18 cellular contexts compared by ENCODE assay signal in the genomic region with DNA sequence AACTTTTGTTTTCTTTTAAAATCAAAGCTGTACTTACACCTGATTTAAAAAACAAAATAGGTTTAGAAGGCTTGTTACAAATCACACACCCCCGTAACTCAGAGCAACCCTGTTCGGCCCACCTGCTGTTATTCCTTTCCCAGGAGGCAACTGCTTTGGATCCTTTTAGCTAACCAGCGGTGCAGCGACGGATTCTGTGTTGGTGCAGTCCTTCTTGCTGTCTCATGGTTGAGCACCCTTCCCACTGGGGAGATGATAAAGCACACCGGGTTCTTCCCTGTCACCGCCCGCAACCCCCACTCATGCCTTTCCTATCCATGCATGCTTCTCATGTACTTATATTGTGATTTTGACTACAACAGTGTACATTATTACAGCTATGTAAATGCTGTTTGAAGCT. TPM values are rescaled to one million over a fixed set of nuclear protein-coding genes. Genes with fewer than 3 reads are reported as not detected.
DNase-seq lines count a peak whose midpoint lies in the region; ATAC-seq and TF ChIP-seq lines count a peak whose summit lies in the region.
"Had no signal": no experiment of that assay in that cellular context is flagged by ENCODE, and none has a peak within 500 bp of the region (broad histone marks: within the 10 kb centered on the region; RNA-seq: fewer than 3 reads in every experiment).

No MANE protein-coding gene starts in this region.

- no peak overlapping the region for H2BK12ac ChIP-seq in H9 (ENCODE audit: insufficient read length, low read depth, low read length)

- H3K27ac ChIP-seq in H9 (ENCODE audit: insufficient read length, low read depth, low read length) (no peak overlapping the region), neural progenitor cell (no peak overlapping the region)
- H3K27ac ChIP-seq: neutrophil, right lobe of liver had no signal

- no peaks in the 10 kb centered on the region for H3K9me3 ChIP-seq in H9 (ENCODE audit: control insufficient read depth, low read depth, low read length)
- H3K9me3 ChIP-seq in neural progenitor cell (ENCODE audit: low read depth): no peaks in the 10 kb centered on the region
- no peaks in the 10 kb centered on the region for H3K9me3 ChIP-seq in BE2C
- H3K9me3 ChIP-seq: neutrophil, right lobe of liver had no signal

- H3K4me1 Mint-ChIP-seq in activated CD8-positive, alpha-beta T cell treated with anti-CD3 and anti-CD28 coated beads for 36 hours (ENCODE audit: low read depth): peaks cover 17% of the 10 kb centered on the region
- peaks cover 14% of the 10 kb centered on the region for H3K4me1 Mint-ChIP-seq in activated CD8-positive, alpha-beta T cell treated with anti-CD3 and anti-CD28 coated beads, Interleukin-2, amount 10 ng/mL, durations not matched to agents 7 days and 5 days (ENCODE audit: low read depth)
- H3K4me1 Mint-ChIP-seq in H9 (peaks cover 12 to 14% of the 10 kb centered on the region in 2 experiments), chondrocyte (ENCODE audit: low read depth) (peaks cover 3% of the 10 kb centered on the region), neural progenitor cell (peaks cover 17% of the 10 kb centered on the region)

- H3K4me2 ChIP-seq in H9 (ENCODE audit: insufficient read depth, insufficient read length, low read length) (no peak overlapping the region), neural progenitor cell (no peak overlapping the region)

- no peak overlapping the region for H3K14ac ChIP-seq in H9 (ENCODE audit: insufficient read depth, low read length)

- H3K9ac ChIP-seq in H9 (ENCODE audit: extremely low read depth, insufficient read length, low read length) (no peak overlapping the region), neural progenitor cell (no peak overlapping the region)

- CTCF ChIA-PET in activated CD8-positive, alpha-beta T cell treated with anti-CD3 and anti-CD28 coated beads for 36 hours (lab: Charles Lee): interaction anchor here (0.7 to 2.6 kb wide), 23 partner anchors 9 to 244 kb away, joined by 3 to 14 read pairs (median 5); partner anchors contain the start of genes MKI67 and PTPRE
- CTCF ChIA-PET in activated CD8-positive, alpha-beta T cell treated with anti-CD3 and anti-CD28 coated beads, Interleukin-2, amount 10 ng/mL, durations not matched to agents 7 days and 5 days (lab: Charles Lee): interaction anchor here (0.7 to 3.1 kb wide), 27 partner anchors 9 to 139 kb away, joined by 3 to 19 read pairs (median 6); partner anchors contain the start of gene MKI67

- no peak overlapping the region for H2BK5ac ChIP-seq in H9 (ENCODE audit: insufficient read length, low read length)

- no peak overlapping the region for H4K8ac ChIP-seq in H9 (replicated peaks; ENCODE audit: insufficient read length, low read depth, low read length)

- H4K20me1 ChIP-seq in H9 (ENCODE audit: control insufficient read depth, insufficient read depth, insufficient read length): no peaks in the 10 kb centered on the region
- no peaks in the 10 kb centered on the region for H4K20me1 ChIP-seq in neural progenitor cell (ENCODE audit: low read depth)

- DNase-seq in activated CD8-positive, alpha-beta T cell treated with anti-CD3 and anti-CD28 coated beads for 36 hours: no peak
- DNase-seq in activated CD8-positive, alpha-beta T cell treated with anti-CD3 and anti-CD28 coated beads, Interleukin-2, amount 10 ng/mL, durations not matched to agents 7 days and 5 days: no peak
- no peak for DNase-seq in H9
- DNase-seq in chondrocyte (ENCODE audit: low spot score): no peak
- peak; percentile 39 for DNase-seq in neural progenitor cell (ENCODE audit: low spot score)
- no peak for DNase-seq in BE2C
- no peak for DNase-seq in NCI-H446 (lab: John Stamatoyannopoulos, UW)
- DNase-seq: COR-L47; effector memory CD4-positive, alpha-beta T cell; HFFc6; Kasumi-1; NCI-H345; right lobe of liver; RPMI8226; stimulated activated CD4-positive, alpha-beta T cell treated with anti-CD3 and anti-CD28 coated beads, Interleukin-1b, Interleukin-23, amount 100 ng/mL, for 48 hours; substantia nigra had no signal

- TF ChIP-seq CTCF in activated CD8-positive, alpha-beta T cell treated with anti-CD3 and anti-CD28 coated beads for 36 hours (IDR thresholded peaks at IDR 0.05): no peak
- TF ChIP-seq CTCF in H9 (conservative IDR thresholded peaks at IDR 0.05): no peak
- no peak for TF ChIP-seq CTCF in chondrocyte (IDR thresholded peaks at IDR 0.05)
- TF ChIP-seq CTCF in neural progenitor cell (IDR thresholded peaks at IDR 0.05): no peak
- no peak for TF ChIP-seq CTCF in BE2C (IDR thresholded peaks at IDR 0.05; ENCODE audit: low read depth, low read length)

- H2AFZ ChIP-seq in H9 (ENCODE audit: low read length) (no peak overlapping the region), neural progenitor cell (replicated peaks) (no peak overlapping the region)

- peaks cover 3% of the 10 kb centered on the region for H3K27me3 Mint-ChIP-seq in activated CD8-positive, alpha-beta T cell treated with anti-CD3 and anti-CD28 coated beads for 36 hours
- H3K27me3 Mint-ChIP-seq in activated CD8-positive, alpha-beta T cell treated with anti-CD3 and anti-CD28 coated beads, Interleukin-2, amount 10 ng/mL, durations not matched to agents 7 days and 5 days (ENCODE audit: low read depth): peaks cover 5% of the 10 kb centered on the region
- peaks cover 46% of the 10 kb centered on the region for H3K27me3 Mint-ChIP-seq in H9 (ENCODE audit: low read depth)
- H3K27me3 Mint-ChIP-seq in chondrocyte (ENCODE audit: low read depth): peaks cover 40% of the 10 kb centered on the region
- peaks cover 14% of the 10 kb centered on the region for H3K27me3 Mint-ChIP-seq in neural progenitor cell (ENCODE audit: insufficient read depth, low read depth)

- WGBS in H9 (ENCODE audit: extremely low coverage, insufficient read length, low lambda C conversion rate): no CpG with 5 or more reads among the region's 8 CpGs

- H3K23ac ChIP-seq in H9 (ENCODE audit: insufficient read length, low read depth, low read length): no peak overlapping the region

- no peaks in the 10 kb centered on the region for H3K23me2 ChIP-seq in H9 (ENCODE audit: insufficient read length, low read depth, low read length, poor library complexity, severe bottlenecking)

- H3K4me3 ChIP-seq in neural progenitor cell (no peak overlapping the region), BE2C (ENCODE audit: low read depth, low read length) (no peak overlapping the region)

- H3K79me2 ChIP-seq in H9 (ENCODE audit: insufficient read depth, low read length) (no peaks in the 10 kb centered on the region), neural progenitor cell (ENCODE audit: low read depth) (no peaks in the 10 kb centered on the region)

- H3K79me1 ChIP-seq in H9 (ENCODE audit: insufficient read depth, low read depth, low read length, poor library complexity, severe bottlenecking): no peaks in the 10 kb centered on the region

- H3K18ac ChIP-seq in H9 (ENCODE audit: insufficient read length, low read depth, low read length): no peak overlapping the region

- no peak overlapping the region for H4K91ac ChIP-seq in H9 (ENCODE audit: insufficient read length, low read depth, low read length)

- no peaks in the 10 kb centered on the region for H3K36me3 ChIP-seq in neural progenitor cell
- H3K36me3 ChIP-seq in BE2C: no peaks in the 10 kb centered on the region
- H3K36me3 ChIP-seq: neutrophil, right lobe of liver had no signal

- no peak overlapping the region for H2BK15ac ChIP-seq in H9 (ENCODE audit: low read depth, low read length)

- POLR2A ChIA-PET in activated CD8-positive, alpha-beta T cell treated with anti-CD3 and anti-CD28 coated beads for 36 hours (lab: Charles Lee): interaction anchor here (0.5 to 3.2 kb wide), 6 partner anchors 9 to 124 kb away, joined by 3 to 13 read pairs (median 3); partner anchors contain the start of gene MKI67
- POLR2A ChIA-PET in activated CD8-positive, alpha-beta T cell treated with anti-CD3 and anti-CD28 coated beads, Interleukin-2, amount 10 ng/mL, durations not matched to agents 7 days and 5 days (lab: Charles Lee): no interaction called here

- H2BK120ac ChIP-seq in H9 (ENCODE audit: low read depth, low read length, poor library complexity, severe bottlenecking): no peak overlapping the region

- H3K4me3 Mint-ChIP-seq in activated CD8-positive, alpha-beta T cell treated with anti-CD3 and anti-CD28 coated beads for 36 hours: peak overlapping the region; percentile 10
- no peak overlapping the region for H3K4me3 Mint-ChIP-seq in activated CD8-positive, alpha-beta T cell treated with anti-CD3 and anti-CD28 coated beads, Interleukin-2, amount 10 ng/mL, durations not matched to agents 7 days and 5 days
- H3K4me3 Mint-ChIP-seq in H9 (peak overlapping the region; percentile 66 to 75), chondrocyte (ENCODE audit: unreplicated experiment) (peak overlapping the region; percentile 38), neural progenitor cell (peak overlapping the region; percentile 64)
- H3K4me3 Mint-ChIP-seq: HFFc6 had no signal

- H3K27ac Mint-ChIP-seq in activated CD8-positive, alpha-beta T cell treated with anti-CD3 and anti-CD28 coated beads for 36 hours: no peak overlapping the region
- H3K27ac Mint-ChIP-seq in activated CD8-positive, alpha-beta T cell treated with anti-CD3 and anti-CD28 coated beads, Interleukin-2, amount 10 ng/mL, durations not matched to agents 7 days and 5 days: no peak overlapping the region
- H3K27ac Mint-ChIP-seq in H9 (no peak overlapping the region), chondrocyte (ENCODE audit: unreplicated experiment) (no peak overlapping the region), neural progenitor cell (no peak overlapping the region)
- H3K27ac Mint-ChIP-seq: HFFc6 had no signal

- no peak overlapping the region for H3K4ac ChIP-seq in H9 (ENCODE audit: low read depth, low read length)

- H3T11ph ChIP-seq in H9 (ENCODE audit: low read length): no peak overlapping the region

- H4K5ac ChIP-seq in H9 (ENCODE audit: insufficient read length, low read depth, low read length): no peak overlapping the region

- H3K9me3 Mint-ChIP-seq in activated CD8-positive, alpha-beta T cell treated with anti-CD3 and anti-CD28 coated beads for 36 hours: peaks cover 10% of the 10 kb centered on the region
- peaks cover under 1% of the 10 kb centered on the region for H3K9me3 Mint-ChIP-seq in activated CD8-positive, alpha-beta T cell treated with anti-CD3 and anti-CD28 coated beads, Interleukin-2, amount 10 ng/mL, durations not matched to agents 7 days and 5 days (ENCODE audit: insufficient read depth)
- H3K9me3 Mint-ChIP-seq in H9 (peaks cover 0 to under 1% of the 10 kb centered on the region in 2 experiments; a peak in 1 of 5 replicates), chondrocyte (ENCODE audit: low read depth) (no peaks in the 10 kb centered on the region), neural progenitor cell (no peaks in the 10 kb centered on the region)
- H3K9me3 Mint-ChIP-seq: HFFc6 had no signal

- H3K27me3 ChIP-seq in H9 (ENCODE audit: insufficient read depth, low read length): no peaks in the 10 kb centered on the region
- peaks cover 20% of the 10 kb centered on the region for H3K27me3 ChIP-seq in neural progenitor cell
- no peaks in the 10 kb centered on the region for H3K27me3 ChIP-seq in BE2C
- H3K27me3 ChIP-seq: right lobe of liver had no signal

- H3K4me1 ChIP-seq in H9 (ENCODE audit: insufficient read depth, low read length) (no peaks in the 10 kb centered on the region), neural progenitor cell (peaks cover 6% of the 10 kb centered on the region), BE2C (0 out of 2 replicates have a peak, but pooled peaks cover 3% of the 10 kb centered on the region)

- peaks cover 3% of the 10 kb centered on the region for H3K36me3 Mint-ChIP-seq in activated CD8-positive, alpha-beta T cell treated with anti-CD3 and anti-CD28 coated beads for 36 hours (ENCODE audit: low read depth)
- H3K36me3 Mint-ChIP-seq in activated CD8-positive, alpha-beta T cell treated with anti-CD3 and anti-CD28 coated beads, Interleukin-2, amount 10 ng/mL, durations not matched to agents 7 days and 5 days (ENCODE audit: low read depth): peaks cover 5% of the 10 kb centered on the region
- no peaks in the 10 kb centered on the region for H3K36me3 Mint-ChIP-seq in H9 (ENCODE audit: insufficient read depth in 1 of 3, low read depth in 3 of 3)
- no peaks in the 10 kb centered on the region for H3K36me3 Mint-ChIP-seq in chondrocyte (ENCODE audit: low read depth)
- no peaks in the 10 kb centered on the region for H3K36me3 Mint-ChIP-seq in neural progenitor cell

- H3F3A ChIP-seq in neural progenitor cell (ENCODE audit: low read depth): peaks cover 8% of the 10 kb centered on the region

- no peak overlapping the region for H2BK20ac ChIP-seq in H9 (ENCODE audit: low read depth, low read length, poor library complexity, severe bottlenecking)

- no peak overlapping the region for H3K56ac ChIP-seq in H9 (ENCODE audit: insufficient read length, low read depth, low read length)

- ATAC-seq in activated CD8-positive, alpha-beta T cell treated with anti-CD3 and anti-CD28 coated beads for 36 hours: no peak
- ATAC-seq in activated CD8-positive, alpha-beta T cell treated with anti-CD3 and anti-CD28 coated beads, Interleukin-2, amount 10 ng/mL, durations not matched to agents 7 days and 5 days: no peak
- no peak for ATAC-seq in HG03457 (IDR thresholded peaks at IDR 0.05; ENCODE audit: unreplicated experiment)

- intact Hi-C loops in activated CD8-positive, alpha-beta T cell treated with anti-CD3 and anti-CD28 coated beads for 36 hours (cut with micrococcal nuclease): no loop called here

- H2AK5ac ChIP-seq in H9 (ENCODE audit: insufficient read length, low read length): no peak overlapping the region

RNA-seq across cellular contexts. Expression of gene MKI67, which starts 24.8 kb away (rescaled TPM):
- 100 to 1,000 TPM; 205 to 230 TPM for total RNA-seq in activated CD8-positive, alpha-beta T cell treated with anti-CD3 and anti-CD28 coated beads for 36 hours
- 100 to 1,000 TPM; 356 to 368 TPM for total RNA-seq in activated CD8-positive, alpha-beta T cell treated with anti-CD3 and anti-CD28 coated beads, Interleukin-2, amount 10 ng/mL, durations not matched to agents 7 days and 5 days
- total RNA-seq in H9 (2021) (99.0 and 108 TPM in 2 replicates), chondrocyte (11.7 to 18.3 TPM (median 17.1 TPM) in 3 replicates), neural progenitor cell (ENCODE audit: low replicate concordance) (65.8 and 71.3 TPM in 2 replicates)
- polyA plus RNA-seq in BE2C (2012; ENCODE audit: insufficient read depth, insufficient read length, low read depth): 16.7 TPM
